25 cellular contexts compared by ENCODE assay signal in genomic region chr1:60458111-60458510, GRCh38.
"Had no signal": no experiment of that assay in that cellular context is flagged by ENCODE, and none has a peak within 500 bp of the region (broad histone marks: within the 10 kb centered on the region; RNA-seq: fewer than 3 reads in every experiment).

No MANE protein-coding gene starts in this region.

- DNase-seq: hypothalamus; immature natural killer cell; kidney; left colon; left lung; lower lobe of right lung; mammary epithelial cell; mesenchymal stem cell; naive thymus-derived CD8-positive, alpha-beta T cell; nucleus accumbens; pancreas; posterior cingulate gyrus; retina; right cardiac atrium; sigmoid colon; small intestine; spleen; stimulated activated CD4-positive, alpha-beta T cell treated with anti-CD3 and anti-CD28 coated beads, Interleukin-4, amount 100 ng/mL, for 24 hours; stimulated activated naive CD4-positive, alpha-beta T cell; tibial artery; uterus had no signal

- ATAC-seq: left colon; left lung; lower lobe of right lung; naive thymus-derived CD8-positive, alpha-beta T cell; pancreas; right cardiac atrium; stimulated activated effector memory CD8-positive, alpha-beta T cell treated with anti-CD3 and anti-CD28 coated beads, Interleukin-12 subunit alpha, Interleukin-12 subunit beta, amount 100 ng/mL, for 72 hours had no signal

- H3K36me3 ChIP-seq: left lung, lower lobe of right lung, pancreas, prostate gland, sigmoid colon, spleen, suprapubic skin, thoracic aorta, tibial artery, uterus had no signal

- H3K4me3 ChIP-seq: left lung, lower lobe of right lung, pancreas, prostate gland, sigmoid colon, spleen, suprapubic skin, thoracic aorta, tibial artery, uterus had no signal

- H3K27me3 ChIP-seq: left lung, pancreas, sigmoid colon, spleen, suprapubic skin, tibial artery, uterus had no signal

- H3K4me1 ChIP-seq: left lung, lower lobe of right lung, pancreas, prostate gland, sigmoid colon, spleen, suprapubic skin, tibial artery, uterus had no signal

- H3K9me3 ChIP-seq: lower lobe of right lung, pancreas, prostate gland, sigmoid colon, thoracic aorta had no signal
